ENCODE assay signal across 7 cellular contexts in genomic region chr3:14144423-14145075, GRCh38. TPM values are rescaled to one million over a fixed set of nuclear protein-coding genes. Genes with fewer than 3 reads are reported as not detected.
A peak's percentile ranks its signal among the peaks of the same experiment; 100 is the strongest.
DNase-seq lines count a peak whose midpoint lies in the region; ATAC-seq and TF ChIP-seq lines count a peak whose summit lies in the region.

No MANE protein-coding gene starts in this region.

- H3K9me3 ChIP-seq in MG63 = no peaks in the 10 kb centered on the region
- no peaks in the 10 kb centered on the region for H3K9me3 ChIP-seq in iPS-18a (ENCODE audit: control insufficient read depth, low read depth, low read length)

- peak overlapping the region; percentile 72 for H3K27ac ChIP-seq in iPS-18a (ENCODE audit: low read length)

- H3K4me3 ChIP-seq in HFF-Myc (replicated peaks; ENCODE audit: low read depth, low read length) (no peak overlapping the region; the same call in none of the 2 replicates), MG63 (0 out of 2 replicates have a peak overlapping the region, but pooled peaks have one; percentile 14), iPS-18a (ENCODE audit: low read length) (no peak overlapping the region), skeletal muscle cell (ENCODE audit: low read depth, low read length) (peak overlapping the region; percentile 21)

- H3K36me3 ChIP-seq in MG63 (peaks cover 9% of the 10 kb centered on the region; the same call in 1 of the 2 replicates), iPS-18a (ENCODE audit: control insufficient read depth, low read depth, low read length) (peaks cover 21% of the 10 kb centered on the region)

- DNase-seq in HFF-Myc (ENCODE audit: extremely low read depth, low read depth) = peak; percentile 100
- peak; percentile 74 for DNase-seq in MG63
- DNase-seq in T-helper 2 cell = peak in 4 of 5 experiments; percentile 22 to 96 (median 80)
- peak; percentile 98 for DNase-seq in skeletal muscle cell (ENCODE audit: low read depth)

- H3K4me1 Mint-ChIP-seq in brain = peaks cover 48% of the 10 kb centered on the region

- H3K27me3 ChIP-seq in MG63 (no peaks in the 10 kb centered on the region), iPS-18a (ENCODE audit: control insufficient read depth, insufficient read depth, low read length) (no peaks in the 10 kb centered on the region)

- H3K36me3 Mint-ChIP-seq in brain = peaks cover 56% of the 10 kb centered on the region

- peak; percentile 96 for ATAC-seq in GM18498 (IDR thresholded peaks at IDR 0.05; ENCODE audit: unreplicated experiment)

- H3K9ac ChIP-seq in iPS-18a (ENCODE audit: low read length) = peak overlapping the region; percentile 59

- H3K27ac Mint-ChIP-seq in brain = peak overlapping the region; percentile 93 to 99 (median 97)

- peaks cover 9% of the 10 kb centered on the region for H3K4me1 ChIP-seq in iPS-18a (ENCODE audit: control insufficient read depth, low read depth, low read length)

- no peaks in the 10 kb centered on the region for H3K27me3 Mint-ChIP-seq in brain

- peak overlapping the region; percentile 53 to 66 (median 58) for H3K4me3 Mint-ChIP-seq in brain

- no peaks in the 10 kb centered on the region for H3K9me3 Mint-ChIP-seq in brain

- TF ChIP-seq CTCF in HFF-Myc (IDR thresholded peaks at IDR 0.05; ENCODE audit: low read depth, low read length, missing control alignments) (no peak), brain (conservative IDR thresholded peaks at IDR 0.05) (no peak)

RNA-seq across cellular contexts. Expression of gene TMEM43, which starts 19.7 kb away (rescaled TPM):
- 97.6 and 97.8 TPM in 2 replicates for total RNA-seq in MG63 (2014; rRNA removed; shearing (Covaris generic); ENCODE audit: low replicate concordance)
- polyA plus RNA-seq in brain (ENCODE audit: insufficient read depth, low read depth, low replicate concordance) = 36.2 TPM

RNA-seq across cellular contexts. Expression of gene CHCHD4, which starts 19.9 kb away (rescaled TPM):
- total RNA-seq in MG63 (2014; rRNA removed; shearing (Covaris generic); ENCODE audit: low replicate concordance) = 22.0 and 24.3 TPM in 2 replicates
- polyA plus RNA-seq in brain (ENCODE audit: insufficient read depth, low read depth, low replicate concordance) = 13.3 TPM

RNA-seq across cellular contexts. Expression of gene XPC, which starts 33.9 kb away (rescaled TPM):
- 8.2 and 12.0 TPM in 2 replicates for total RNA-seq in MG63 (2014; rRNA removed; shearing (Covaris generic); ENCODE audit: low replicate concordance)
- polyA plus RNA-seq in brain (ENCODE audit: insufficient read depth, low read depth, low replicate concordance) = 18.6 TPM

RNA-seq across cellular contexts. Expression of gene LSM3, which starts 34.1 kb away (rescaled TPM):
- 19.7 and 27.5 TPM in 2 replicates for total RNA-seq in MG63 (2014; rRNA removed; shearing (Covaris generic); ENCODE audit: low replicate concordance)
- polyA plus RNA-seq in brain (ENCODE audit: insufficient read depth, low read depth, low replicate concordance) = 13.2 TPM

Comparison
In these comparisons a context has a peak if more than half of its experiments do, and no peak if none do; other contexts are left out.
1. H3K4me3 ChIP-seq: peak in MG63 (single experiment) and skeletal muscle cell (single experiment); none in HFF-Myc (single experiment) and iPS-18a (single experiment).
2. Peak in every context shown above with its lines, with median percentiles within 50 percentile points of each other: DNase-seq.